Comparison of ENCODE assay signal across 15 cellular contexts in genomic region chr11:34825670-34826383, GRCh38.
DNase-seq lines count a peak whose midpoint lies in the region; ATAC-seq and TF ChIP-seq lines count a peak whose summit lies in the region.
"Had no signal": no experiment of that assay in that cellular context is flagged by ENCODE, and none has a peak within 500 bp of the region (broad histone marks: within the 10 kb centered on the region; RNA-seq: fewer than 3 reads in every experiment).

No MANE protein-coding gene starts in this region.

- BruUV-seq in MCF 10A (replicated peaks; lab: Mats Ljungman, UMichigan): no TSS peak

- H3K36me3 Mint-ChIP-seq in MCF 10A (ENCODE audit: insufficient read depth, unreplicated experiment): no peaks in the 10 kb centered on the region
- H3K36me3 Mint-ChIP-seq: activated CD8-positive, alpha-beta memory T cell treated with anti-CD3 and anti-CD28 coated beads, Interleukin-2, amount 10 ng/mL, durations not matched to agents 7 days and 5 days had no signal

- no peaks in the 10 kb centered on the region for H3K4me1 Mint-ChIP-seq in MCF 10A (ENCODE audit: insufficient read depth, unreplicated experiment)

- intact Hi-C loops in MCF 10A (cut with micrococcal nuclease): no loop called here

- no peaks in the 10 kb centered on the region for H3K9me3 ChIP-seq in muscle layer of duodenum (ENCODE audit: control insufficient read depth in 1 of 2, low read length in 2 of 2)
- H3K9me3 ChIP-seq: right lobe of liver, SJCRH30 had no signal

- no peak for TF ChIP-seq CTCF in MCF 10A (IDR thresholded peaks at IDR 0.05; ENCODE audit: unreplicated experiment)

- no peak overlapping the region for H3K4me3 ChIP-seq in muscle layer of duodenum (ENCODE audit: low read depth in 1 of 2, low read length in 2 of 2)
- H3K4me3 ChIP-seq: right lobe of liver, SJCRH30 had no signal

- CTCF ChIA-PET in MCF 10A (lab: Yijun Ruan, JAX): no interaction called here

- H3K4me3 Mint-ChIP-seq in MCF 10A (ENCODE audit: unreplicated experiment): no peak overlapping the region
- H3K4me3 Mint-ChIP-seq: activated CD8-positive, alpha-beta memory T cell treated with anti-CD3 and anti-CD28 coated beads, Interleukin-2, amount 10 ng/mL, durations not matched to agents 7 days and 5 days had no signal

- no peaks in the 10 kb centered on the region for H3K4me1 ChIP-seq in muscle layer of duodenum (ENCODE audit: control insufficient read depth in 1 of 2, insufficient read depth in 2 of 2, low read length in 2 of 2)
- H3K4me1 ChIP-seq: SJCRH30 had no signal

- no peaks in the 10 kb centered on the region for H3K27me3 ChIP-seq in muscle layer of duodenum (ENCODE audit: low read depth, low read length)
- H3K27me3 ChIP-seq: right lobe of liver, SJCRH30 had no signal

- H3K27ac ChIP-seq in epithelial cell of prostate (peak overlapping the region; percentile 82), muscle layer of duodenum (ENCODE audit: low read length) (peak overlapping the region; percentile 32)
- H3K27ac ChIP-seq: right lobe of liver, SJCRH30 had no signal

- no peak overlapping the region for H3K27ac Mint-ChIP-seq in MCF 10A (ENCODE audit: low read depth, unreplicated experiment)
- H3K27ac Mint-ChIP-seq: activated CD8-positive, alpha-beta memory T cell treated with anti-CD3 and anti-CD28 coated beads, Interleukin-2, amount 10 ng/mL, durations not matched to agents 7 days and 5 days had no signal

- no peaks in the 10 kb centered on the region for H3K9me3 Mint-ChIP-seq in MCF 10A (ENCODE audit: unreplicated experiment)

- DNase-seq in T47D (ENCODE audit: low read depth in 1 of 2, low spot score in 1 of 2) (peak; percentile 25 to 83), MCF 10A (ENCODE audit: unreplicated experiment) (no peak), epithelial cell of prostate (ENCODE audit: low read depth, low spot score) (peak; percentile 77), NCI-H1930 (lab: John Stamatoyannopoulos, UW) (no peak)
- DNase-seq in stimulated activated CD4-positive, alpha-beta T cell treated with anti-CD3 and anti-CD28 coated beads, Interleukin-2, amount 100 ng/mL, for 48 hours: no peak
- DNase-seq: activated CD8-positive, alpha-beta memory T cell treated with anti-CD3 and anti-CD28 coated beads, Interleukin-2, amount 10 ng/mL, durations not matched to agents 7 days and 5 days; activated naive CD4-positive, alpha-beta T cell treated with anti-CD3 and anti-CD28 coated beads, Interleukin-2, amount 50 U/mL, for 16 hours; cerebellar nuclear complex; IMR-90; NCI-H1417 treated with DMSO at 0.1 percent for 48 hours; right lobe of liver; SJCRH30 had no signal

- no peaks in the 10 kb centered on the region for H3K27me3 Mint-ChIP-seq in MCF 10A (ENCODE audit: insufficient read depth, unreplicated experiment)

- in situ Hi-C loops in T47D (cut with HindIII; ENCODE audit: low pct_unique_long_range_greater_than_20kb, low sequenced_read_pairs): no loop called here

- POLR2A ChIA-PET in MCF 10A (lab: Yijun Ruan, JAX): no interaction called here

- no peaks in the 10 kb centered on the region for H3K36me3 ChIP-seq in muscle layer of duodenum (ENCODE audit: control insufficient read depth in 1 of 2, insufficient read depth in 2 of 2, low read length in 2 of 2)
- H3K36me3 ChIP-seq: right lobe of liver, SJCRH30 had no signal

- ATAC-seq in HG02759 (IDR thresholded peaks at IDR 0.05; ENCODE audit: unreplicated experiment): no peak
- no peak for ATAC-seq in GM18867 (IDR thresholded peaks at IDR 0.05; ENCODE audit: unreplicated experiment)
- ATAC-seq: activated CD8-positive, alpha-beta memory T cell treated with anti-CD3 and anti-CD28 coated beads, Interleukin-2, amount 10 ng/mL, durations not matched to agents 7 days and 5 days had no signal

Comparison
In these comparisons a context has a peak if more than half of its experiments do, and no peak if none do; other contexts are left out.
1. DNase-seq: peak in T47D (2 of 2) and epithelial cell of prostate (single experiment); none in MCF 10A (single experiment), NCI-H1930 (0 of 2) and stimulated activated CD4-positive, alpha-beta T cell treated with anti-CD3 and anti-CD28 coated beads, Interleukin-2, amount 100 ng/mL, for 48 hours (0 of 2).